In genomic region chr2:234827096-234827860, GRCh38 we compare ENCODE assay signal across 26 cellular contexts.
DNase-seq lines count a peak whose midpoint lies in the region; ATAC-seq, FAIRE-seq and TF ChIP-seq lines count a peak whose summit lies in the region.
"Had no signal": no experiment of that assay in that cellular context is flagged by ENCODE, and none has a peak within 500 bp of the region (broad histone marks: within the 10 kb centered on the region; RNA-seq: fewer than 3 reads in every experiment).

No MANE protein-coding gene starts in this region.

- CTCF ChIA-PET in Calu3 (lab: Charles Lee), result no interaction called here
- CTCF ChIA-PET in CD8-positive, alpha-beta T cell (lab: Charles Lee), result no interaction called here

- DNase-seq in Calu3 (peak; percentile 16), NCI-H1105 (lab: John Stamatoyannopoulos, UW) (peak; percentile 9), bronchial epithelial cell (ENCODE audit: low read depth) (peak; percentile 29), left lung (no peak), nucleus accumbens (lab: John Stamatoyannopoulos, UW) (no peak), G401 (ENCODE audit: low spot score) (no peak)
- DNase-seq in CD8-positive, alpha-beta T cell, result no peak
- DNase-seq: ACHN; activated CD4-positive, alpha-beta T cell treated with anti-CD3 and anti-CD28 coated beads, Interleukin-2, amount 50 U/mL, for 4 hours; activated CD8-positive, alpha-beta memory T cell treated with anti-CD3 and anti-CD28 coated beads, Interleukin-2, amount 50 U/mL, for 4 hours; C1 segment of cervical spinal cord; effector CD4-positive, alpha-beta T cell; Karpas-422; kidney glomerular epithelial cell; mesendoderm; naive thymus-derived CD4-positive, alpha-beta T cell; NCI-H1048; NCI-H526 treated with DMSO at 0.1 percent for 48 hours; T-helper 9 cell had no signal

- no peak overlapping the region for H3K27ac Mint-ChIP-seq in Calu3 (ENCODE audit: unreplicated experiment)
- no peak overlapping the region for H3K27ac Mint-ChIP-seq in CD8-positive, alpha-beta T cell
- H3K27ac Mint-ChIP-seq: activated naive CD8-positive, alpha-beta T cell; activated T-helper 17 cell treated with anti-CD3 and anti-CD28 coated beads, Interleukin-2, amount 50 U/mL, for 72 hours; naive thymus-derived CD4-positive, alpha-beta T cell; WTC11 had no signal

- no TSS peak for BruUV-seq in Calu3 (replicated peaks; lab: Mats Ljungman, UMichigan)

- H3K4me1 ChIP-seq in left lung, result peaks cover 0 to 3% of the 10 kb centered on the region in 2 donors
- no peaks in the 10 kb centered on the region for H3K4me1 ChIP-seq in CD8-positive, alpha-beta T cell (ENCODE audit: insufficient read depth, low read length)

- no peaks in the 10 kb centered on the region for H3K36me3 ChIP-seq in bronchial epithelial cell (ENCODE audit: control insufficient read depth, insufficient read depth, low read length)
- H3K36me3 ChIP-seq in left lung, result no peaks in the 10 kb centered on the region
- H3K36me3 ChIP-seq in CD8-positive, alpha-beta T cell (ENCODE audit: insufficient read depth, low read length), result no peaks in the 10 kb centered on the region

- in situ Hi-C loops in G401 (cut with HindIII; ENCODE audit: low sequenced_read_pairs), result no loop called here

- no peak overlapping the region for H3K27ac ChIP-seq in left lung
- H3K27ac ChIP-seq in CD8-positive, alpha-beta T cell (ENCODE audit: low read depth, low read length), result no peak overlapping the region

- intact Hi-C loops in Calu3 (cut with micrococcal nuclease; ENCODE audit: unreplicated experiment) (loop anchor here (10.0 kb wide), 1 partner anchor 58 kb away; no protein-coding TSS in a partner anchor), left lung (cut with DNase I) (no loop called here)
- intact Hi-C loops in CD8-positive, alpha-beta T cell (cut with DNase I, micrococcal nuclease), result no loop called here

- no peaks in the 10 kb centered on the region for H3K9me3 Mint-ChIP-seq in Calu3 (ENCODE audit: low read depth, unreplicated experiment)
- H3K9me3 Mint-ChIP-seq in CD8-positive, alpha-beta T cell, result no peaks in the 10 kb centered on the region
- H3K9me3 Mint-ChIP-seq: activated T-helper 17 cell treated with anti-CD3 and anti-CD28 coated beads, Interleukin-2, amount 50 U/mL, for 72 hours; WTC11 had no signal

- H3K4me3 Mint-ChIP-seq in Calu3 (ENCODE audit: low read depth, unreplicated experiment), result no peak overlapping the region
- H3K4me3 Mint-ChIP-seq in CD8-positive, alpha-beta T cell, result no peak overlapping the region
- H3K4me3 Mint-ChIP-seq: activated naive CD8-positive, alpha-beta T cell; activated T-helper 17 cell treated with anti-CD3 and anti-CD28 coated beads, Interleukin-2, amount 50 U/mL, for 72 hours; naive thymus-derived CD4-positive, alpha-beta T cell; WTC11 had no signal

- H3K4me3 ChIP-seq in bronchial epithelial cell (ENCODE audit: low read depth, low read length), result no peak overlapping the region
- H3K4me3 ChIP-seq in left lung, result no peak overlapping the region
- no peak overlapping the region for H3K4me3 ChIP-seq in CD8-positive, alpha-beta T cell (ENCODE audit: low read depth, low read length)

- H3K27me3 ChIP-seq in bronchial epithelial cell (ENCODE audit: control insufficient read depth, insufficient read depth, low read length) (no peaks in the 10 kb centered on the region), left lung (no peaks in the 10 kb centered on the region)
- no peaks in the 10 kb centered on the region for H3K27me3 ChIP-seq in CD8-positive, alpha-beta T cell (ENCODE audit: insufficient read depth, low read length)

- H3K9me3 ChIP-seq in left lung, result no peaks in the 10 kb centered on the region
- no peaks in the 10 kb centered on the region for H3K9me3 ChIP-seq in CD8-positive, alpha-beta T cell (ENCODE audit: low read length)

- TF ChIP-seq CTCF in Calu3 (IDR thresholded peaks at IDR 0.05; ENCODE audit: unreplicated experiment) (no peak), bronchial epithelial cell (IDR thresholded peaks at IDR 0.05; ENCODE audit: insufficient read depth, low read length, severe bottlenecking) (no peak), left lung (IDR thresholded peaks at IDR 0.05) (no peak)
- no peak for TF ChIP-seq CTCF in CD8-positive, alpha-beta T cell (IDR thresholded peaks at IDR 0.05)

- peaks cover 31% of the 10 kb centered on the region for H3K4me1 Mint-ChIP-seq in Calu3 (ENCODE audit: low read depth, unreplicated experiment)
- H3K4me1 Mint-ChIP-seq in CD8-positive, alpha-beta T cell (ENCODE audit: low read depth), result no peaks in the 10 kb centered on the region
- H3K4me1 Mint-ChIP-seq: activated T-helper 17 cell treated with anti-CD3 and anti-CD28 coated beads, Interleukin-2, amount 50 U/mL, for 72 hours; naive thymus-derived CD4-positive, alpha-beta T cell had no signal

- FAIRE-seq in bronchial epithelial cell (lab: Jason Lieb, UNC), result no peak
- FAIRE-seq: G401.6, HTR-8/SVneo had no signal

- no peaks in the 10 kb centered on the region for H3K36me3 Mint-ChIP-seq in Calu3 (ENCODE audit: insufficient read depth, unreplicated experiment)
- H3K36me3 Mint-ChIP-seq in CD8-positive, alpha-beta T cell, result no peaks in the 10 kb centered on the region
- H3K36me3 Mint-ChIP-seq: activated naive CD8-positive, alpha-beta T cell; naive thymus-derived CD4-positive, alpha-beta T cell; WTC11 had no signal

- H3K27me3 Mint-ChIP-seq in Calu3 (ENCODE audit: unreplicated experiment), result no peaks in the 10 kb centered on the region
- H3K27me3 Mint-ChIP-seq in CD8-positive, alpha-beta T cell (ENCODE audit: low read depth), result no peaks in the 10 kb centered on the region

- ATAC-seq in left lung (peak; percentile 75), HG03159 (IDR thresholded peaks at IDR 0.05; ENCODE audit: unreplicated experiment) (no peak)
- no peak for ATAC-seq in CD8-positive, alpha-beta T cell
- ATAC-seq: activated T-helper 17 cell treated with anti-CD3 and anti-CD28 coated beads, Interleukin-2, amount 50 U/mL, for 72 hours; naive thymus-derived CD4-positive, alpha-beta T cell; SK-N-SH treated with all-trans-retinoic acid at 6 μM for 48 hours; WTC11 had no signal

- POLR2A ChIA-PET in CD8-positive, alpha-beta T cell (lab: Charles Lee), result no interaction called here

Comparison
In these comparisons a context has a peak if more than half of its experiments do, and no peak if none do; other contexts are left out.
1. DNase-seq: peak in Calu3 (single experiment), NCI-H1105 (single experiment) and bronchial epithelial cell (single experiment); none in left lung (0 of 2), nucleus accumbens (0 of 56), CD8-positive, alpha-beta T cell (0 of 7) and G401 (single experiment).